Comparison of ENCODE assay signal across 6 cellular contexts in the genomic region with DNA sequence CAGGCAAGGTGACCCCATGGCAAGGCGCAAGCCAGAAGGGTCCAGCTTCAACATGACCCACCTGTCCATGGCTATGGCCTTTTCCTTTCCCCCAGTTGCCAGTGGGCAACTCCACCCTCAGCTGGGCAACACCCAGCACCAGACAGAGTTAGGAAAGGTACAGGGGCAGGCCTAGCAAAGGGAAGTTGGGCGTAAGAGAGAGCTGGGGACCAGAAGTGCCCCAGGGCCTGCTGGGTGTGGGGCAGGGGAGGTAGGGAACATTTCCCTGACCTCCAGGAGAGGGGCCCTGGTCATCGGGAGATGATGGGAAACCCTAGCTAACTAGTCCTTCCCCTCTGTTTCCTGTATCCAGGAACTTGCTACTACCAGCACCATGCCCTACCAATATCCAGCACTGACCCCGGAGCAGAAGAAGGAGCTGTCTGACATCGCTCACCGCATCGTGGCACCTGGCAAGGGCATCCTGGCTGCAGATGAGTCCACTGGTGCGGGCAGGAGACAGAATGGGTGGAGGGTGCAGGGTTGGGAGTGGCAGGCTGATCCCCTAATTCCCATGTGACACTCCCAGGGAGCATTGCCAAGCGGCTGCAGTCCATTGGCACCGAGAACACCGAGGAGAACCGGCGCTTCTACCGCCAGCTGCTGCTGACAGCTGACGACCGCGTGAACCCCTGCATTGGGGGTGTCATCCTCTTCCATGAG.
DNase-seq lines count a peak whose midpoint lies in the region; ATAC-seq and TF ChIP-seq lines count a peak whose summit lies in the region.

No MANE protein-coding gene starts in this region.

- H3K27ac ChIP-seq in DOHH2 (ENCODE audit: low read depth, low read length) (peak overlapping the region; percentile 89), mucosa of rectum (ENCODE audit: low read depth in 2 of 2, low read length in 2 of 2) (peak overlapping the region; percentile 94 to 99)

- H3K79me2 ChIP-seq in DOHH2 (ENCODE audit: control insufficient read depth, low read length): peaks cover 59% of the 10 kb centered on the region

- peak overlapping the region; percentile 100 for H3K9ac ChIP-seq in adipocyte (ENCODE audit: low read length)
- peak overlapping the region; percentile 98 to 100 for H3K9ac ChIP-seq in mucosa of rectum (ENCODE audit: low read depth in 1 of 2, low read length in 2 of 2)

- no peak for DNase-seq in adipocyte (ENCODE audit: low read depth)
- DNase-seq in activated effector memory CD4-positive, alpha-beta T cell treated with anti-CD3 and anti-CD28 coated beads, Interleukin-2, amount 50 U/mL, for 16 hours: no peak
- DNase-seq in inferior parietal cortex (ENCODE audit: extremely low spot score): no peak

- peaks cover 36% of the 10 kb centered on the region for H3K4me1 ChIP-seq in DOHH2 (ENCODE audit: control insufficient read depth, low read length)
- H3K4me1 ChIP-seq in adipocyte (ENCODE audit: control insufficient read depth, insufficient read depth, low read length): peaks cover 54% of the 10 kb centered on the region
- H3K4me1 ChIP-seq in mucosa of rectum (ENCODE audit: control insufficient read depth in 2 of 2, insufficient read depth in 2 of 2, low read length in 2 of 2): peaks cover 37 to 48% of the 10 kb centered on the region in 2 donors

- peaks cover 24% of the 10 kb centered on the region for H4K20me1 ChIP-seq in DOHH2 (ENCODE audit: control insufficient read depth, insufficient read depth, low read depth, low read length)

- H3K9me2 ChIP-seq in DOHH2 (replicated peaks; ENCODE audit: control insufficient read depth, low read length): no peaks in the 10 kb centered on the region

- peaks cover 54% of the 10 kb centered on the region for H3F3A ChIP-seq in DOHH2 (ENCODE audit: control insufficient read depth, insufficient read depth)

- H3K4me2 ChIP-seq in DOHH2 (ENCODE audit: low read length): peak overlapping the region; percentile 77

- H3K9me3 ChIP-seq in DOHH2 (ENCODE audit: control insufficient read depth, insufficient read depth, low read length): no peaks in the 10 kb centered on the region
- H3K9me3 ChIP-seq in adipocyte (ENCODE audit: control insufficient read depth, low read length): no peaks in the 10 kb centered on the region
- no peaks in the 10 kb centered on the region for H3K9me3 ChIP-seq in mucosa of rectum (ENCODE audit: control insufficient read depth in 2 of 2, low read length in 2 of 2)

- no peak for ATAC-seq in GM19035 (IDR thresholded peaks at IDR 0.05; ENCODE audit: unreplicated experiment)

- H3K4me3 ChIP-seq in DOHH2 (ENCODE audit: low read length) (peak overlapping the region; percentile 96), adipocyte (ENCODE audit: low read length) (peak overlapping the region; percentile 99), mucosa of rectum (ENCODE audit: low read length in 2 of 2) (peak overlapping the region; percentile 93 to 100)

- H3K36me3 ChIP-seq in DOHH2 (ENCODE audit: control insufficient read depth, low read length) (peaks cover 75% of the 10 kb centered on the region), adipocyte (ENCODE audit: control insufficient read depth, insufficient read depth, low read length, severe bottlenecking) (peaks cover 59% of the 10 kb centered on the region), mucosa of rectum (ENCODE audit: control insufficient read depth in 2 of 2, insufficient read depth in 2 of 2, low read length in 2 of 2) (peaks cover 43 to 46% of the 10 kb centered on the region in 2 donors)

- H3K27me3 ChIP-seq in DOHH2 (ENCODE audit: control insufficient read depth, low read length) (no peaks in the 10 kb centered on the region), adipocyte (replicated peaks; ENCODE audit: control insufficient read depth, insufficient read depth, low read length) (no peaks in the 10 kb centered on the region), mucosa of rectum (ENCODE audit: control insufficient read depth in 2 of 2, insufficient read depth in 2 of 2, low read length in 2 of 2) (no peaks in the 10 kb centered on the region)

- no peak for TF ChIP-seq CTCF in DOHH2 (IDR thresholded peaks at IDR 0.05; ENCODE audit: low read depth, low read length, poor library complexity, severe bottlenecking)
